ENCODE assay signal across 8 cellular contexts in genomic region chr15:44584162-44584749, GRCh38. TPM values are rescaled to one million over a fixed set of nuclear protein-coding genes. Genes with fewer than 3 reads are reported as not detected.
DNase-seq lines count a peak whose midpoint lies in the region; ATAC-seq and FAIRE-seq lines count a peak whose summit lies in the region.

No MANE protein-coding gene starts in this region.

- FAIRE-seq in RCC 7860 (lab: Jason Lieb, UNC): no peak

- ATAC-seq in Right ventricle myocardium superior (ENCODE audit: poor library complexity) (peak; percentile 64), HG03521 (IDR thresholded peaks at IDR 0.05; ENCODE audit: unreplicated experiment) (no peak)

- DNase-seq in Right ventricle myocardium superior (peak; percentile 58), cardiac septum (ENCODE audit: low spot score) (no peak), RCC 7860 (ENCODE audit: low spot score) (peak; percentile 24), iris pigment epithelial cell (ENCODE audit: low read depth) (peak; percentile 17), putamen (ENCODE audit: low spot score) (no peak)
- peak; percentile 63 for DNase-seq in activated naive CD4-positive, alpha-beta T cell treated with anti-CD3 and anti-CD28 coated beads, Interleukin-2, amount 50 U/mL, for 16 hours
- peak; percentile 37 for DNase-seq in stimulated activated CD8-positive, alpha-beta memory T cell treated with anti-CD3 and anti-CD28 coated beads, Interleukin-4, amount 100 ng/mL, for 24 hours (ENCODE audit: low read depth)

- intact Hi-C loops in Right ventricle myocardium superior (cut with DNase I) (no loop called here), cardiac septum (cut with DNase I) (no loop called here)

RNA-seq across cellular contexts. Expression of gene EIF3J, which starts 47.3 kb away (rescaled TPM):
- total RNA-seq in Right ventricle myocardium superior (92.7 TPM), cardiac septum (78.4 TPM)

Comparison
In these comparisons a context has a peak if more than half of its experiments do, and no peak if none do; other contexts are left out.
1. DNase-seq: peak in Right ventricle myocardium superior (single experiment), RCC 7860 (single experiment), activated naive CD4-positive, alpha-beta T cell treated with anti-CD3 and anti-CD28 coated beads, Interleukin-2, amount 50 U/mL, for 16 hours (single experiment), iris pigment epithelial cell (single experiment) and stimulated activated CD8-positive, alpha-beta memory T cell treated with anti-CD3 and anti-CD28 coated beads, Interleukin-4, amount 100 ng/mL, for 24 hours (single experiment); none in cardiac septum (single experiment) and putamen (single experiment).